ENCODE assay signal across 26 cellular contexts in the genomic region with DNA sequence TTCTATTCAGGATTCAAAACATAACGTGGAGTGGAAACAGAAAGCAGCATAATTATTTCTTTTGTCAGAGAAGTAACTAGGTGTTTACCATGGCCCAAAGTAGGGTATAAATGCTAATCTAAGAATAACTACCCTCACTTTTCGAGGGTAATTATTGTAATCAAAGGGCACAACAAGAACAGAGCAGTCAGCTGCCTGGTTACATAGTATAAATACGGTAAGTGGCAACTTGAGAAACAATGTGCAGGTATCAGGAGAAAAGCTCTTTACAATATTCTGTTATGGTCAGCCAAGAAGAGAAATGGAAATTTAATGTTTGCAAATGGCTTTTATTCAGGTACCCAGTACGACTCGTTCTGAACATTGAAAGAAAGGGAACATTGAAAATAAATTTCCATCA.
"Had no signal": no experiment of that assay in that cellular context is flagged by ENCODE, and none has a peak within 500 bp of the region (broad histone marks: within the 10 kb centered on the region; RNA-seq: fewer than 3 reads in every experiment).

No MANE protein-coding gene starts in this region.

- H3K27ac ChIP-seq: brain microvascular endothelial cell, coronary artery, dorsolateral prefrontal cortex, foreskin keratinocyte, gastrocnemius medialis, heart left ventricle had no signal

- H3K36me3 ChIP-seq: brain microvascular endothelial cell, gastrocnemius medialis, heart left ventricle had no signal

- DNase-seq: activated CD4-positive, alpha-beta memory T cell treated with anti-CD3 and anti-CD28 coated beads for 36 hours; activated CD4-positive, alpha-beta T cell treated with anti-CD3 and anti-CD28 coated beads for 36 hours; activated CD4-positive, alpha-beta T cell treated with anti-CD3 and anti-CD28 coated beads, Interleukin-2, amount 10 ng/mL, durations not matched to agents 24 days and 14 days; activated CD4-positive, CD25-positive, alpha-beta regulatory T cell; activated CD4-positive, CD25-positive, alpha-beta regulatory T cell treated with anti-CD3 and anti-CD28 coated beads, Interleukin-2, amount 50 U/mL, for 72 hours; activated effector memory CD4-positive, alpha-beta T cell treated with Interleukin-2 at 50 U/mL for 16 hours; activated gamma-delta T cell treated with Interleukin-2 at 50 U/mL for 16 hours; activated naive CD4-positive, alpha-beta T cell treated with anti-CD3 and anti-CD28 coated beads, Interleukin-2, amount 50 U/mL, for 16 hours; activated naive CD4-positive, alpha-beta T cell treated with Interleukin-2 at 50 U/mL for 16 hours; activated T-cell treated with anti-CD3 and anti-CD28 coated beads, Interleukin-2, amount 50 U/mL, for 4 hours; amniotic stem cell; anterior cingulate cortex; brain microvascular endothelial cell; dorsolateral prefrontal cortex; effector memory CD4-positive, alpha-beta T cell; endodermal cell; foreskin keratinocyte; gastrocnemius medialis; glutamatergic neuron; heart left ventricle; hypothalamus had no signal

- H3K27me3 ChIP-seq: brain microvascular endothelial cell, dorsolateral prefrontal cortex, foreskin keratinocyte, gastrocnemius medialis, heart left ventricle had no signal

- ATAC-seq: activated CD4-positive, alpha-beta T cell treated with anti-CD3 and anti-CD28 coated beads for 36 hours; activated T-cell treated with anti-CD3 and anti-CD28 coated beads, Interleukin-2, amount 50 U/mL, for 4 hours; activated T-helper 17 cell treated with anti-CD3 and anti-CD28 coated beads, Interleukin-2, amount 50 U/mL, for 72 hours; esophagus mucosa; foreskin keratinocyte; gastrocnemius medialis; heart left ventricle had no signal

- H3K4me1 ChIP-seq: foreskin keratinocyte, gastrocnemius medialis, heart left ventricle had no signal

- FAIRE-seq: astrocyte, bronchial epithelial cell had no signal

- H3K9me3 ChIP-seq: gastrocnemius medialis had no signal

- H3K4me3 ChIP-seq: coronary artery, dorsolateral prefrontal cortex, gastrocnemius medialis, heart left ventricle had no signal
